In genomic region chr11:75241906-75242644, GRCh38 we compare ENCODE assay signal across 8 cellular contexts. TPM values are rescaled to one million over a fixed set of nuclear protein-coding genes. Genes with fewer than 3 reads are reported as not detected.
DNase-seq lines count a peak whose midpoint lies in the region; ATAC-seq and TF ChIP-seq lines count a peak whose summit lies in the region.

No MANE protein-coding gene starts in this region.

- peak overlapping the region; percentile 57 for H3K4me2 ChIP-seq in GM23248 (ENCODE audit: unreplicated experiment)

- no peaks in the 10 kb centered on the region for H3K9me3 ChIP-seq in GM23248 (ENCODE audit: low read depth)
- H3K9me3 ChIP-seq in SJSA1 (replicated peaks): no peaks in the 10 kb centered on the region

- H3F3A ChIP-seq in GM23248 (ENCODE audit: insufficient read depth): no peaks in the 10 kb centered on the region

- H4K20me1 ChIP-seq in GM23248 (ENCODE audit: insufficient read depth): no peaks in the 10 kb centered on the region

- in situ Hi-C loops in GM23248 (cut with MboI): loop anchor here (10.0 kb wide), 1 partner anchor 107 kb away; no protein-coding TSS in a partner anchor

- no peak overlapping the region for H3K9ac ChIP-seq in GM23248

- peaks cover 49% of the 10 kb centered on the region for H3K27me3 ChIP-seq in GM23248 (replicated peaks; ENCODE audit: insufficient read depth)
- peaks cover 15% of the 10 kb centered on the region for H3K27me3 ChIP-seq in SJSA1 (replicated peaks)

- peak; percentile 13 for DNase-seq in GM23248
- no peak for DNase-seq in SJSA1 (ENCODE audit: low read depth in 1 of 2, low spot score in 2 of 2)
- no peak for DNase-seq in fibroblast of villous mesenchyme (ENCODE audit: low read depth)
- no peak for DNase-seq in midbrain (lab: John Stamatoyannopoulos, UW)
- no peak for DNase-seq in NCI-H510A treated with DMSO at 0.1 percent for 48 hours (lab: John Stamatoyannopoulos, UW)
- no peak for DNase-seq in NK-92 (lab: John Stamatoyannopoulos, UW; ENCODE audit: unreplicated experiment)

- no peak overlapping the region for H3K27ac ChIP-seq in GM23248
- H3K27ac ChIP-seq in SJSA1: no peak overlapping the region
- no peak overlapping the region for H3K27ac ChIP-seq in skin epidermis

- no peaks in the 10 kb centered on the region for H3K79me2 ChIP-seq in GM23248 (ENCODE audit: insufficient read depth)

- H3K36me3 ChIP-seq in GM23248 (ENCODE audit: low read depth): no peaks in the 10 kb centered on the region
- no peaks in the 10 kb centered on the region for H3K36me3 ChIP-seq in SJSA1

- no peaks in the 10 kb centered on the region for H3K4me1 ChIP-seq in GM23248 (ENCODE audit: insufficient read depth)
- peaks cover 16% of the 10 kb centered on the region for H3K4me1 ChIP-seq in SJSA1 (replicated peaks)

- H3K4me3 ChIP-seq in GM23248: peak overlapping the region; percentile 65
- peak overlapping the region; percentile 31 for H3K4me3 ChIP-seq in SJSA1
- H3K4me3 ChIP-seq in fibroblast of villous mesenchyme (ENCODE audit: low read depth, low read length): peak overlapping the region; percentile 57
- H3K4me3 ChIP-seq in skin epidermis: peak overlapping the region in 5 of 7 experiments; percentile 20 to 52 (median 33)

- no peak for TF ChIP-seq CTCF in fibroblast of villous mesenchyme (IDR thresholded peaks at IDR 0.05; ENCODE audit: insufficient read depth, low read depth, low read length)

- peak overlapping the region; percentile 61; the same call in 1 of the 2 replicates for H2AFZ ChIP-seq in GM23248

- 8 to 12% methylated on average over 25 to 51 of the region's 72 CpGs for WGBS in GM23248 (ENCODE audit: low coverage in 1 of 2, low lambda C conversion rate in 2 of 2, missing lambda C conversion rate in 2 of 2), 2 experiments

- H3K9me2 ChIP-seq in GM23248 (ENCODE audit: insufficient read depth): no peaks in the 10 kb centered on the region

- no peak for ATAC-seq in HG03280 (IDR thresholded peaks at IDR 0.05; ENCODE audit: unreplicated experiment)

RNA-seq across cellular contexts. Expression of gene TPBGL, which starts 1.5 kb away (rescaled TPM):
- total RNA-seq in GM23248 (2014; rRNA removed; shearing (Covaris generic)): not detected in 2 replicates
- not detected in 2 replicates for polyA plus RNA-seq in GM23248 (2016; fragmentation: Nextera tagmentation; extraction: Ambion mirVana)
- total RNA-seq in SJSA1 (2014; rRNA removed; shearing (Covaris generic)): not detected in 2 replicates
- not detected in 2 replicates for total RNA-seq in fibroblast of villous mesenchyme
